In the genomic region with DNA sequence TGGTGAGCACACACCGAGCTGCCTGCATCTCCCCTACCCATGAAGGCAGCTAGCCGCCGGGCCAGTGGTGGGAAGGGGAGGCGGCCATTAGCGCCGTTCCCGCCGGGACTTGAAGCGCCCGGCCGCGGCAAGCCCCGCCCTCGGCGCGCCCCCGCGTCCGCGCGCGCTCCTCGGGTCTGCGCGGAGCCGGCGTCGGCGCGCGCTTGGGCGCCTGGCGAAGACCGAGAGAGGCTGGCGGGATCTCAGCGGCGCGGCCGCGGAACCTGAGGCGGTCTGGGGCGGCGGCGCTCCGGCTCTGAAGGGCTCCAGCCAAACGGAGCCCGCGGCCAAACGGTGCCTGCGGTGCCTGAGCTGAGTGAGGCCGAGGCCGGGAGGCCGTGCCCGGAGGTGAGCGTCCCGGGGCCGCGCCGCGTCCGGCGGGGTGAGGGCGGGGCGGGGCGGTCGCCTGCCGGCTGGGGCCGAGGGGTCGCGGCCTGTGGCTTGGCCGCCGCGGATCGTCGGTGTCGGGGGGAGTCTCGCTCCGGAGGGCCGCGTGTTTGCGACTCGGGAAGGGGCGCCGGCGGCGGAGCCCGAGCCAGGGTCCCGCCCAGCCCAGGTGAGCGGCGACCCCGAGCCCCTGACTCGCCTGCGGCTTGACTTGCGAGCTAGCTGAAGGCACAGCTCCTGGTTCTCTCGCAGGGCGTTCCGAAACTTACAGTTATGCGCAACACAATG, we compare ENCODE assay signal across 8 cellular contexts. TPM values are rescaled to one million over a fixed set of nuclear protein-coding genes. Genes with fewer than 3 reads are reported as not detected.
A peak's percentile ranks its signal among the peaks of the same experiment; 100 is the strongest.
DNase-seq lines count a peak whose midpoint lies in the region; ATAC-seq and TF ChIP-seq lines count a peak whose summit lies in the region.

A gene with protein sequence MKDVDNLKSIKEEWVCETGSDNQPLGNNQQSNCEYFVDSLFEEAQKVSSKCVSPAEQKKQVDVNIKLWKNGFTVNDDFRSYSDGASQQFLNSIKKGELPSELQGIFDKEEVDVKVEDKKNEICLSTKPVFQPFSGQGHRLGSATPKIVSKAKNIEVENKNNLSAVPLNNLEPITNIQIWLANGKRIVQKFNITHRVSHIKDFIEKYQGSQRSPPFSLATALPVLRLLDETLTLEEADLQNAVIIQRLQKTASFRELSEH (plus strand): TSS at position 202 of the 714 bp plus-strand sequence. CDS start 17,852 bp downstream, outside the sequence.

- peak; percentile 45 for DNase-seq in DMS153 treated with DMSO at 0.1 percent for 48 hours (lab: John Stamatoyannopoulos, UW; ENCODE audit: unreplicated experiment)
- peak; percentile 73 to 89 (median 88) for DNase-seq in Peyer's patch
- peak; percentile 72 for DNase-seq in activated T-helper 1 cell treated with anti-CD3 and anti-CD28 coated beads, Interleukin-12 subunit alpha, Interleukin-12 subunit beta, Interleukin-2, Interleukin-4 antibody, amounts not matched to agents 30 ng/mL and 10 ng/mL and 1 ng/mL, durations not matched to agents 14 hours and 24 hours and 36 hours (ENCODE audit: low spot score)
- peak; percentile 75 to 79 for DNase-seq in fibroblast of lung (ENCODE audit: low read depth in 2 of 2)
- DNase-seq in naive thymus-derived CD4-positive, alpha-beta T cell = peak; percentile 59 to 85 (median 79)
- peak; percentile 47 to 80 (median 65) for DNase-seq in stimulated activated naive CD4-positive, alpha-beta T cell (lab: John Stamatoyannopoulos, UW)

- POLR2A ChIA-PET in naive thymus-derived CD4-positive, alpha-beta T cell (lab: Charles Lee) = interaction anchor here (0.6 to 10.3 kb wide), 5 partner anchors 13 to 853 kb away, joined by 3 to 137 read pairs (median 4); partner anchors contain the start of genes ATAD2B, CENPO, PTRHD1 and SF3B6

- H3K4me1 ChIP-seq in HUES6 (ENCODE audit: control insufficient read depth, insufficient read depth, low read length) = peaks cover 19% of the 10 kb centered on the region; the same call in 1 of the 2 replicates
- peaks cover 0 to 29% (median 2%) of the 10 kb centered on the region in 4 donors for H3K4me1 ChIP-seq in Peyer's patch
- peaks cover 4% of the 10 kb centered on the region for H3K4me1 ChIP-seq in fibroblast of lung (ENCODE audit: control insufficient read depth, extremely low read depth, insufficient read depth, low read length)
- peaks cover 6 to 14% of the 10 kb centered on the region in 2 donors for H3K4me1 ChIP-seq in naive thymus-derived CD4-positive, alpha-beta T cell (ENCODE audit: control insufficient read depth in 2 of 2, insufficient read depth in 2 of 2, low read length in 2 of 2)

- H3K9ac ChIP-seq in HUES6 (ENCODE audit: low read length) (peak within 1 kb of the TSS; percentile 82), fibroblast of lung (ENCODE audit: insufficient read depth, low read length) (peak within 1 kb of the TSS; percentile 85)

- no peaks in the 10 kb centered on the region for H4K20me1 ChIP-seq in fibroblast of lung (ENCODE audit: control insufficient read depth, extremely low read depth, insufficient read depth, low read length)

- peak; percentile 69 for ATAC-seq in GM21515 (IDR thresholded peaks at IDR 0.05; ENCODE audit: unreplicated experiment)
- peak; percentile 96 for ATAC-seq in naive thymus-derived CD4-positive, alpha-beta T cell

- peak within 1 kb of the TSS; percentile 74 for H3K27ac Mint-ChIP-seq in activated T-helper 1 cell treated with anti-CD3 and anti-CD28 coated beads, Interleukin-12 subunit alpha, Interleukin-12 subunit beta, Interleukin-2, Interleukin-4 antibody, amounts not matched to agents 30 ng/mL and 10 ng/mL and 1 ng/mL, durations not matched to agents 14 hours and 24 hours and 36 hours
- peak within 1 kb of the TSS; percentile 85 to 94 (median 86) for H3K27ac Mint-ChIP-seq in naive thymus-derived CD4-positive, alpha-beta T cell

- TF ChIP-seq CTCF in Peyer's patch (IDR thresholded peaks at IDR 0.05) (no peak), fibroblast of lung (conservative IDR thresholded peaks at IDR 0.05 in 1 of 2, IDR thresholded peaks at IDR 0.05 in 1 of 2; ENCODE audit: low read depth in 1 of 2, low read length in 2 of 2) (no peak)

- no peaks in the 10 kb centered on the region for H3K9me3 ChIP-seq in HUES6 (ENCODE audit: control insufficient read depth, insufficient read depth, low read depth, low read length)
- H3K9me3 ChIP-seq in Peyer's patch = no peaks in the 10 kb centered on the region
- H3K9me3 ChIP-seq in fibroblast of lung (ENCODE audit: control insufficient read depth, insufficient read depth, low read depth, low read length) = no peaks in the 10 kb centered on the region
- H3K9me3 ChIP-seq in naive thymus-derived CD4-positive, alpha-beta T cell (ENCODE audit: control insufficient read depth in 2 of 3, low read length in 3 of 3) = no peaks in the 10 kb centered on the region

- H3K36me3 ChIP-seq in HUES6 (ENCODE audit: control insufficient read depth, insufficient read depth, low read length) (no peaks in the 10 kb centered on the region), Peyer's patch (no peaks in the 10 kb centered on the region), fibroblast of lung (ENCODE audit: control insufficient read depth, insufficient read depth, low read length) (no peaks in the 10 kb centered on the region)
- H3K36me3 ChIP-seq in naive thymus-derived CD4-positive, alpha-beta T cell (ENCODE audit: control insufficient read depth in 2 of 3, insufficient read depth in 3 of 3, low read length in 3 of 3) = no peaks in the 10 kb centered on the region

- H3K4me1 Mint-ChIP-seq in activated T-helper 1 cell treated with anti-CD3 and anti-CD28 coated beads, Interleukin-12 subunit alpha, Interleukin-12 subunit beta, Interleukin-2, Interleukin-4 antibody, amounts not matched to agents 30 ng/mL and 10 ng/mL and 1 ng/mL, durations not matched to agents 14 hours and 24 hours and 36 hours (ENCODE audit: low read depth) = peaks cover 26% of the 10 kb centered on the region
- peaks cover 23 to 40% (median 34%) of the 10 kb centered on the region in 7 donors for H3K4me1 Mint-ChIP-seq in naive thymus-derived CD4-positive, alpha-beta T cell

- H3K79me2 ChIP-seq in fibroblast of lung (ENCODE audit: control insufficient read depth, insufficient read depth, low read length) = peaks cover 24% of the 10 kb centered on the region

- peaks cover 21% of the 10 kb centered on the region for H3K27me3 Mint-ChIP-seq in activated T-helper 1 cell treated with anti-CD3 and anti-CD28 coated beads, Interleukin-12 subunit alpha, Interleukin-12 subunit beta, Interleukin-2, Interleukin-4 antibody, amounts not matched to agents 30 ng/mL and 10 ng/mL and 1 ng/mL, durations not matched to agents 14 hours and 24 hours and 36 hours (ENCODE audit: insufficient read depth)
- H3K27me3 Mint-ChIP-seq in naive thymus-derived CD4-positive, alpha-beta T cell = peaks cover 0 to 16% (median 7%) of the 10 kb centered on the region in 5 donors

- H2AFZ ChIP-seq in fibroblast of lung (ENCODE audit: low read length) = peak within 1 kb of the TSS; percentile 100

- H3K9me3 Mint-ChIP-seq in activated T-helper 1 cell treated with anti-CD3 and anti-CD28 coated beads, Interleukin-12 subunit alpha, Interleukin-12 subunit beta, Interleukin-2, Interleukin-4 antibody, amounts not matched to agents 30 ng/mL and 10 ng/mL and 1 ng/mL, durations not matched to agents 14 hours and 24 hours and 36 hours = no peaks in the 10 kb centered on the region
- H3K9me3 Mint-ChIP-seq in naive thymus-derived CD4-positive, alpha-beta T cell = peaks cover 0 to 1% (median 0%) of the 10 kb centered on the region in 11 donors

- H3K36me3 Mint-ChIP-seq in activated T-helper 1 cell treated with anti-CD3 and anti-CD28 coated beads, Interleukin-12 subunit alpha, Interleukin-12 subunit beta, Interleukin-2, Interleukin-4 antibody, amounts not matched to agents 30 ng/mL and 10 ng/mL and 1 ng/mL, durations not matched to agents 14 hours and 24 hours and 36 hours (ENCODE audit: low read depth) = peaks cover 12% of the 10 kb centered on the region
- peaks cover 0 to 11% (median 0%) of the 10 kb centered on the region in 5 donors for H3K36me3 Mint-ChIP-seq in naive thymus-derived CD4-positive, alpha-beta T cell

- CTCF ChIA-PET in naive thymus-derived CD4-positive, alpha-beta T cell (lab: Charles Lee) = interaction anchor here (3.0 kb wide), 1 partner anchor 14 kb away, joined by 24 read pairs; the partner anchor contains the start of gene ATAD2B

- H3K27me3 ChIP-seq in HUES6 (ENCODE audit: control insufficient read depth, insufficient read depth, low read length) (no peaks in the 10 kb centered on the region), Peyer's patch (no peaks in the 10 kb centered on the region), fibroblast of lung (ENCODE audit: control insufficient read depth, insufficient read depth, low read length) (no peaks in the 10 kb centered on the region)
- no peaks in the 10 kb centered on the region for H3K27me3 ChIP-seq in naive thymus-derived CD4-positive, alpha-beta T cell (ENCODE audit: control insufficient read depth in 2 of 2, insufficient read depth in 2 of 2, low read length in 2 of 2)

- H3K4me3 ChIP-seq in HUES6 (ENCODE audit: low read depth, low read length) (peak within 1 kb of the TSS; percentile 67), Peyer's patch (peak within 1 kb of the TSS; percentile 73 to 97 (median 84)), fibroblast of lung (replicated peaks in 1 of 4; ENCODE audit: control extremely low read depth in 1 of 4, insufficient read depth in 1 of 4, low read depth in 3 of 4, low read length in 4 of 4) (peak within 1 kb of the TSS; percentile 82 to 95 (median 83))
- peak within 1 kb of the TSS; percentile 94 for H3K4me3 ChIP-seq in naive thymus-derived CD4-positive, alpha-beta T cell (ENCODE audit: low read length)

- H3K4me3 Mint-ChIP-seq in activated T-helper 1 cell treated with anti-CD3 and anti-CD28 coated beads, Interleukin-12 subunit alpha, Interleukin-12 subunit beta, Interleukin-2, Interleukin-4 antibody, amounts not matched to agents 30 ng/mL and 10 ng/mL and 1 ng/mL, durations not matched to agents 14 hours and 24 hours and 36 hours = peak within 1 kb of the TSS; percentile 89
- H3K4me3 Mint-ChIP-seq in naive thymus-derived CD4-positive, alpha-beta T cell = peak within 1 kb of the TSS; percentile 85 to 97 (median 92)

- peak; percentile 60 to 90 for TF ChIP-seq POLR2A in Peyer's patch (IDR thresholded peaks at IDR 0.05)

- peak within 1 kb of the TSS; percentile 96 for H3K4me2 ChIP-seq in fibroblast of lung (ENCODE audit: extremely low read depth, insufficient read depth, low read length)

- H3K27ac ChIP-seq in HUES6 (ENCODE audit: low read depth, low read length) (peak within 1 kb of the TSS; percentile 70; the same call in 1 of the 2 replicates), Peyer's patch (peak within 1 kb of the TSS; percentile 86 to 98 (median 96)), fibroblast of lung (ENCODE audit: insufficient read depth, low read length) (peak within 1 kb of the TSS; percentile 74)
- H3K27ac ChIP-seq in naive thymus-derived CD4-positive, alpha-beta T cell (ENCODE audit: low read depth, low read length) = peak within 1 kb of the TSS; percentile 76

- intact Hi-C loops in activated T-helper 1 cell treated with anti-CD3 and anti-CD28 coated beads, Interleukin-12 subunit alpha, Interleukin-12 subunit beta, Interleukin-2, Interleukin-4 antibody, amounts not matched to agents 30 ng/mL and 10 ng/mL and 1 ng/mL, durations not matched to agents 14 hours and 24 hours and 36 hours (cut with micrococcal nuclease) = loop anchor here (1.0 kb wide), 5 partner anchors 13 to 420 kb away; partner anchors contain the start of genes ATAD2B, ITSN2, SF3B6 and TP53I3
- intact Hi-C loops in naive thymus-derived CD4-positive, alpha-beta T cell (cut with micrococcal nuclease) = loop anchor here (1.0 to 2.0 kb wide), 4 partner anchors 13 to 1732 kb away; partner anchors contain the start of genes ATAD2B (in 2 of the 2), SF3B6 (in 2 of the 2), WDCP (in 2 of the 2) and DTNB (in 1 of the 2)

RNA-seq across cellular contexts. Expression of the gene that starts here (rescaled TPM):
- total RNA-seq in Peyer's patch (10 to 100 TPM; 11.7 to 20.4 (median 15.8) TPM), fibroblast of lung (12.9 and 13.9 TPM in 2 replicates)
- total RNA-seq in activated T-helper 1 cell treated with anti-CD3 and anti-CD28 coated beads, Interleukin-12 subunit alpha, Interleukin-12 subunit beta, Interleukin-2, Interleukin-4 antibody, amounts not matched to agents 30 ng/mL and 10 ng/mL and 1 ng/mL, durations not matched to agents 14 hours and 24 hours and 36 hours = 11.4 and 13.0 TPM in 2 replicates
- 11.7 and 12.8 TPM in 2 replicates for polyA plus RNA-seq in fibroblast of lung
- polyA plus RNA-seq in fibroblast of lung (2012) = 9.0 and 10.0 TPM in 2 replicates
- polyA minus RNA-seq in fibroblast of lung (ENCODE audit: low replicate concordance) = 2.8 and 3.5 TPM in 2 replicates
- total RNA-seq in naive thymus-derived CD4-positive, alpha-beta T cell = 10 to 100 TPM; 11.5 to 13.5 (median 12.4) TPM
- 1 to 10 TPM; 9.2 to 9.7 TPM for polyA plus RNA-seq in naive thymus-derived CD4-positive, alpha-beta T cell

Comparison
In these comparisons a context has a peak if more than half of its experiments do, and no peak if none do; other contexts are left out.
1. Peak in every context shown above with its lines: DNase-seq, ATAC-seq, H3K4me3 ChIP-seq and H3K27ac ChIP-seq.